Comparison of ENCODE assay signal across 9 cellular contexts in genomic region chr17:38872671-38873385, GRCh38. TPM values are rescaled to one million over a fixed set of nuclear protein-coding genes. Genes with fewer than 3 reads are reported as not detected.
A peak's percentile ranks its signal among the peaks of the same experiment; 100 is the strongest.
DNase-seq lines count a peak whose midpoint lies in the region; ATAC-seq, FAIRE-seq and TF ChIP-seq lines count a peak whose summit lies in the region.
"Had no signal": no experiment of that assay in that cellular context is flagged by ENCODE, and none has a peak within 500 bp of the region (broad histone marks: within the 10 kb centered on the region; RNA-seq: fewer than 3 reads in every experiment).

No MANE protein-coding gene starts in this region.

- no peak overlapping the region for H2AFZ ChIP-seq in MM.1S (ENCODE audit: low read length)

- H3K27me3 ChIP-seq in esophagus squamous epithelium: no peaks in the 10 kb centered on the region
- no peaks in the 10 kb centered on the region for H3K27me3 ChIP-seq in skeletal muscle satellite cell (ENCODE audit: control insufficient read depth, insufficient read depth, low read length)
- no peaks in the 10 kb centered on the region for H3K27me3 ChIP-seq in MM.1S (replicated peaks; ENCODE audit: insufficient read depth, low read length)

- H3K9me3 ChIP-seq in HEK293 (ENCODE audit: control insufficient read depth, insufficient read depth, low read depth, low read length): no peaks in the 10 kb centered on the region
- no peaks in the 10 kb centered on the region for H3K9me3 ChIP-seq in esophagus squamous epithelium
- no peaks in the 10 kb centered on the region for H3K9me3 ChIP-seq in skeletal muscle satellite cell (replicated peaks; ENCODE audit: low read length)
- H3K9me3 ChIP-seq in mucosa of descending colon: no peaks in the 10 kb centered on the region
- no peaks in the 10 kb centered on the region for H3K9me3 ChIP-seq in MM.1S (replicated peaks; ENCODE audit: insufficient read depth, low read length)

- 56 to 59% methylated on average over 9 of the region's 9 CpGs for WGBS in esophagus squamous epithelium, 2 donors

- H3K79me2 ChIP-seq in MM.1S (ENCODE audit: low read length): peaks cover 75% of the 10 kb centered on the region

- DNase-seq in SHP77 treated with DMSO at 0.1 percent for 48 hours (lab: John Stamatoyannopoulos, UW): peak; percentile 12
- no peak for DNase-seq in esophagus squamous epithelium (lab: John Stamatoyannopoulos, UW)
- DNase-seq in mucosa of descending colon: no peak
- no peak for DNase-seq in frontal cortex (ENCODE audit: low spot score in 2 of 2)
- DNase-seq in MM.1S: no peak
- DNase-seq in ureter (ENCODE audit: low spot score): no peak
- DNase-seq: NCI-H1694 treated with DMSO at 0.1 percent for 48 hours had no signal

- H3K27ac ChIP-seq in HEK293 (ENCODE audit: extremely low read depth, low read depth, low read length) (no peak overlapping the region), esophagus squamous epithelium (peak overlapping the region; percentile 97 to 99 (median 98)), MM.1S (ENCODE audit: low read length) (no peak overlapping the region)

- H3K9ac ChIP-seq in skeletal muscle satellite cell (ENCODE audit: low read depth, low read length) (peak overlapping the region; percentile 98), MM.1S (ENCODE audit: low read length) (no peak overlapping the region)

- peaks cover 0 to 5% of the 10 kb centered on the region in 2 experiments; a peak in 1 of 3 replicates for H3K36me3 ChIP-seq in HEK293 (ENCODE audit: control insufficient read depth in 2 of 2, insufficient read depth in 1 of 2, low read length in 2 of 2)
- H3K36me3 ChIP-seq in esophagus squamous epithelium: peaks cover 0 to 22% (median 0%) of the 10 kb centered on the region in 3 donors
- peaks cover 44% of the 10 kb centered on the region for H3K36me3 ChIP-seq in skeletal muscle satellite cell (ENCODE audit: insufficient read depth, low read length)
- no peaks in the 10 kb centered on the region for H3K36me3 ChIP-seq in mucosa of descending colon (ENCODE audit: low read depth)
- H3K36me3 ChIP-seq in MM.1S (replicated peaks; ENCODE audit: insufficient read depth, low read length): no peaks in the 10 kb centered on the region

- POLR2A ChIA-PET in HEK293 (lab: Yijun Ruan, JAX): interaction anchor here (0.5 to 1.8 kb wide), 5 partner anchors 19 to 321 kb away, joined by 3 to 8 read pairs (median 6); partner anchors contain the start of gene RPL23

- no peak for FAIRE-seq in frontal cortex (lab: Jason Lieb, UNC)

- CTCF ChIA-PET in HEK293 (lab: Yijun Ruan, JAX): interaction anchor here (0.7 to 5.8 kb wide), 7 partner anchors 11 to 364 kb away, joined by 3 to 24 read pairs (median 4); no protein-coding TSS in a partner anchor

- peaks cover 16% of the 10 kb centered on the region for H3K4me1 ChIP-seq in HEK293 (ENCODE audit: control insufficient read depth, insufficient read depth, low read length)
- peaks cover 56 to 83% (median 59%) of the 10 kb centered on the region in 3 donors for H3K4me1 ChIP-seq in esophagus squamous epithelium
- H3K4me1 ChIP-seq in skeletal muscle satellite cell (ENCODE audit: control insufficient read depth, insufficient read depth, low read length): peaks cover 64% of the 10 kb centered on the region
- peaks cover 59% of the 10 kb centered on the region for H3K4me1 ChIP-seq in mucosa of descending colon (ENCODE audit: low read depth)
- H3K4me1 ChIP-seq in MM.1S (ENCODE audit: low read length): peaks cover 21% of the 10 kb centered on the region

- peaks cover 32% of the 10 kb centered on the region for H3F3A ChIP-seq in MM.1S (ENCODE audit: insufficient read depth, low read length)

- peak overlapping the region; percentile 93 for H3K4me2 ChIP-seq in skeletal muscle satellite cell (ENCODE audit: low read length)
- no peak overlapping the region; the same call in 1 of the 2 replicates for H3K4me2 ChIP-seq in MM.1S (ENCODE audit: low read depth, low read length)

- TF ChIP-seq CTCF in HEK293 (tag by site-specific recombination; IDR thresholded peaks at IDR 0.05) (no peak), esophagus squamous epithelium (IDR thresholded peaks at IDR 0.05) (no peak), mucosa of descending colon (IDR thresholded peaks at IDR 0.05) (no peak), MM.1S (IDR thresholded peaks at IDR 0.05; ENCODE audit: low read length) (no peak)

- no peak for TF ChIP-seq POLR2A in esophagus squamous epithelium (IDR thresholded peaks at IDR 0.05)

- no peaks in the 10 kb centered on the region for H3K9me2 ChIP-seq in MM.1S (replicated peaks; ENCODE audit: insufficient read depth, low read length)

- intact Hi-C loops in esophagus squamous epithelium (cut with DNase I): no loop called here
- intact Hi-C loops in mucosa of descending colon (cut with DNase I, micrococcal nuclease): no loop called here

- ATAC-seq in mucosa of descending colon: no peak

- H3K4me3 ChIP-seq in HEK293 (ENCODE audit: low read depth, low read length) (no peak overlapping the region), esophagus squamous epithelium (peak overlapping the region in 2 of 4 donors; percentile 79 to 84), skeletal muscle satellite cell (ENCODE audit: low read length) (peak overlapping the region; percentile 100), mucosa of descending colon (no peak overlapping the region), MM.1S (ENCODE audit: low read length) (no peak overlapping the region)

- H4K20me1 ChIP-seq in MM.1S (ENCODE audit: insufficient read depth, low read length): no peaks in the 10 kb centered on the region

TF ChIP-seq in HEK293, 187 proteins besides CTCF, POLR2A, EP300 and RAD21:
- TF ChIP-seq ZNF664 (tag by site-specific recombination; IDR thresholded peaks at IDR 0.05): peak; percentile 96
- TF ChIP-seq ZNF76 (tag by site-specific recombination; IDR thresholded peaks at IDR 0.05; ENCODE audit: borderline replicate concordance, low read depth): 0 out of 2 replicates have a peak, but pooled peaks have one; percentile 28
- TF ChIP-seq ZNF626 (tag by site-specific recombination; IDR thresholded peaks at IDR 0.05): no peak
- no peak for TF ChIP-seq ZNF560 (tag by site-specific recombination; IDR thresholded peaks at IDR 0.05; ENCODE audit: borderline replicate concordance)

RNA-seq across cellular contexts. Expression of gene LASP1, which starts 3.0 kb away (rescaled TPM):
- total RNA-seq in esophagus squamous epithelium (10 to 100 TPM; 44.3 to 66.0 (median 51.9) TPM), mucosa of descending colon (100 to 1,000 TPM; 163 to 286 (median 276) TPM), frontal cortex (44.0 TPM), ureter (126 TPM)
- 172 and 203 TPM in 2 replicates for total RNA-seq in skeletal muscle satellite cell (2012; rRNA removed)

RNA-seq across cellular contexts. Expression of gene RPL23, which starts 19.3 kb away (rescaled TPM):
- total RNA-seq in esophagus squamous epithelium: 1,000 to 10,000 TPM in 3 of 4 donors, 100 to 1,000 TPM in 1; 998 to 2,109 (median 1,205) TPM
- total RNA-seq in skeletal muscle satellite cell (2012; rRNA removed): 1,089 and 1,655 TPM in 2 replicates
- total RNA-seq in mucosa of descending colon: 1,000 to 10,000 TPM in 1 of 3 donors, 100 to 1,000 TPM in 2; 838 to 1,044 (median 919) TPM
- 1,517 TPM for total RNA-seq in frontal cortex
- 1,659 TPM for total RNA-seq in ureter

RNA-seq across cellular contexts. Expression of gene CWC25, which starts 47.7 kb away (rescaled TPM):
- total RNA-seq in esophagus squamous epithelium (10 to 100 TPM in 3 of 4 donors, 1 to 10 TPM in 1; 9.4 to 25.9 (median 16.8) TPM), mucosa of descending colon (10 to 100 TPM; 21.7 to 26.5 (median 25.6) TPM), frontal cortex (9.4 TPM), ureter (29.0 TPM)
- 7.9 TPM in 2 replicates for total RNA-seq in skeletal muscle satellite cell (2012; rRNA removed)

Comparison
In these comparisons a context has a peak if more than half of its experiments do, and no peak if none do; other contexts are left out.
1. H3K27ac ChIP-seq: peak in esophagus squamous epithelium (4 of 4); none in HEK293 (single experiment) and MM.1S (single experiment).